1 cellular context compared by ENCODE assay signal in genomic region chr2:227761734-227762476, GRCh38.
TF ChIP-seq lines count a peak whose summit lies in the region.

No MANE protein-coding gene starts in this region.

TF ChIP-seq in HepG2, 621 proteins besides CTCF, POLR2A, EP300 and RAD21 (continued from another document):
- TF ChIP-seq SOX5 (CRISPR knock-in tag; IDR thresholded peaks at IDR 0.05; ENCODE audit: borderline replicate concordance) (peak; percentile 46; the same call in 1 of the 2 replicates), ZNF331 (CRISPR knock-in tag; IDR thresholded peaks at IDR 0.05) (0 out of 2 replicates have a peak, but pooled peaks have one; percentile 27), ARID2 (CRISPR knock-in tag; IDR thresholded peaks at IDR 0.05; ENCODE audit: borderline replicate concordance) (no peak), CHD4 (IDR thresholded peaks at IDR 0.05; ENCODE audit: borderline replicate concordance, low read length) (0 out of 2 replicates have a peak, but pooled peaks have one; percentile 12), ZNF879 (CRISPR knock-in tag; IDR thresholded peaks at IDR 0.05) (no peak), ZNF101 (CRISPR knock-in tag; IDR thresholded peaks at IDR 0.05; ENCODE audit: borderline replicate concordance, low read depth) (no peak), NCOR1 (IDR thresholded peaks at IDR 0.05; ENCODE audit: borderline replicate concordance, low read length) (peak; percentile 35; the same call in 1 of the 2 replicates), ZSCAN20 (CRISPR knock-in tag; IDR thresholded peaks at IDR 0.05; ENCODE audit: borderline replicate concordance) (no peak), AHR (CRISPR knock-in tag; IDR thresholded peaks at IDR 0.05) (no peak), ZNF7 (CRISPR knock-in tag; IDR thresholded peaks at IDR 0.05) (peak; percentile 43; the same call in 1 of the 2 replicates), ATF6 (CRISPR knock-in tag; conservative IDR thresholded peaks at IDR 0.05) (no peak), HNRNPUL1 (IDR thresholded peaks at IDR 0.05; ENCODE audit: low read depth, low read length) (peak; percentile 77), PAWR (CRISPR knock-in tag; IDR thresholded peaks at IDR 0.05; ENCODE audit: borderline replicate concordance) (no peak)
- TF ChIP-seq, protein P1, sequence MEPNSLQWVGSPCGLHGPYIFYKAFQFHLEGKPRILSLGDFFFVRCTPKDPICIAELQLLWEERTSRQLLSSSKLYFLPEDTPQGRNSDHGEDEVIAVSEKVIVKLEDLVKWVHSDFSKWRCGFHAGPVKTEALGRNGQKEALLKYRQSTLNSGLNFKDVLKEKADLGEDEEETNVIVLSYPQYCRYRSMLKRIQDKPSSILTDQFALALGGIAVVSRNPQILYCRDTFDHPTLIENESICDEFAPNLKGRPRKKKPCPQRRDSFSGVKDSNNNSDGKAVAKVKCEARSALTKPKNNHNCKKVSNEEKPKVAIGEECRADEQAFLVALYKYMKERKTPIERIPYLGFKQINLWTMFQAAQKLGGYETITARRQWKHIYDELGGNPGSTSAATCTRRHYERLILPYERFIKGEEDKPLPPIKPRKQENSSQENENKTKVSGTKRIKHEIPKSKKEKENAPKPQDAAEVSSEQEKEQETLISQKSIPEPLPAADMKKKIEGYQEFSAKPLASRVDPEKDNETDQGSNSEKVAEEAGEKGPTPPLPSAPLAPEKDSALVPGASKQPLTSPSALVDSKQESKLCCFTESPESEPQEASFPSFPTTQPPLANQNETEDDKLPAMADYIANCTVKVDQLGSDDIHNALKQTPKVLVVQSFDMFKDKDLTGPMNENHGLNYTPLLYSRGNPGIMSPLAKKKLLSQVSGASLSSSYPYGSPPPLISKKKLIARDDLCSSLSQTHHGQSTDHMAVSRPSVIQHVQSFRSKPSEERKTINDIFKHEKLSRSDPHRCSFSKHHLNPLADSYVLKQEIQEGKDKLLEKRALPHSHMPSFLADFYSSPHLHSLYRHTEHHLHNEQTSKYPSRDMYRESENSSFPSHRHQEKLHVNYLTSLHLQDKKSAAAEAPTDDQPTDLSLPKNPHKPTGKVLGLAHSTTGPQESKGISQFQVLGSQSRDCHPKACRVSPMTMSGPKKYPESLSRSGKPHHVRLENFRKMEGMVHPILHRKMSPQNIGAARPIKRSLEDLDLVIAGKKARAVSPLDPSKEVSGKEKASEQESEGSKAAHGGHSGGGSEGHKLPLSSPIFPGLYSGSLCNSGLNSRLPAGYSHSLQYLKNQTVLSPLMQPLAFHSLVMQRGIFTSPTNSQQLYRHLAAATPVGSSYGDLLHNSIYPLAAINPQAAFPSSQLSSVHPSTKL (CRISPR knock-in tag; IDR thresholded peaks at IDR 0.05) = peak; percentile 46; the same call in 1 of the 2 replicates
- TF ChIP-seq, protein P2, sequence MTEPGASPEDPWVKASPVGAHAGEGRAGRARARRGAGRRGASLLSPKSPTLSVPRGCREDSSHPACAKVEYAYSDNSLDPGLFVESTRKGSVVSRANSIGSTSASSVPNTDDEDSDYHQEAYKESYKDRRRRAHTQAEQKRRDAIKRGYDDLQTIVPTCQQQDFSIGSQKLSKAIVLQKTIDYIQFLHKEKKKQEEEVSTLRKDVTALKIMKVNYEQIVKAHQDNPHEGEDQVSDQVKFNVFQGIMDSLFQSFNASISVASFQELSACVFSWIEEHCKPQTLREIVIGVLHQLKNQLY (CRISPR knock-in tag; IDR thresholded peaks at IDR 0.05) = no peak
